In the genomic region with DNA sequence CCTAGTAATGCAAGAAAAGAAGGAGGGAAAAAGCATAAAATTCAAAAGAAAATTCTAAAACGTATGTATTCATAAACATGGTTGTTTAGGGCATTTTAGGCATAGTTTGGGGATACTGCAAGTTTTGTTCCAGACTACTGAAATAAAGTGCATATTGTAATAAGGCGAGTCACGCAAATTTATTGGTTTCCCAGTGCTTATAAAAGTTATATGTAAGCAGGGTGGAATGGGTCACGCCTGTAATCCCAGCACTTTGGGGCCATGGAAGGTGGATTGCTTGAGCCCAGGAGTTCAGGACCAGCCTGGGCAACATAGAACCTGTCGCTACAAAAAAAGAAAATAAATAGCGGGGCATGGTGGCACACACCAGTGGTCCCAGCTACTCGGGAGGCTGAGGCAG, we compare ENCODE assay signal across 19 cellular contexts.
DNase-seq lines count a peak whose midpoint lies in the region; ATAC-seq and TF ChIP-seq lines count a peak whose summit lies in the region.
"Had no signal": no experiment of that assay in that cellular context is flagged by ENCODE, and none has a peak within 500 bp of the region (broad histone marks: within the 10 kb centered on the region; RNA-seq: fewer than 3 reads in every experiment).

No MANE protein-coding gene starts in this region.

- CTCF ChIA-PET in PC-3 (lab: Charles Lee), result no interaction called here

- peak overlapping the region; percentile 33 for H3K27ac ChIP-seq in PC-3 (ENCODE audit: low read length)
- no peak overlapping the region for H3K27ac ChIP-seq in thyroid gland
- H3K27ac ChIP-seq: 22Rv1, BLaER1, C4-2B had no signal

- H4K20me1 ChIP-seq in PC-3 (ENCODE audit: low read length), result no peaks in the 10 kb centered on the region
- H4K20me1 ChIP-seq: BLaER1 had no signal

- H3K4me2 ChIP-seq in PC-3 (ENCODE audit: low read length), result peak overlapping the region; percentile 42; the same call in 1 of the 2 replicates
- H3K4me2 ChIP-seq: BLaER1, GM23338 had no signal

- intact Hi-C loops in PC-3 (cut with micrococcal nuclease), result no loop called here
- intact Hi-C loops in left colon (cut with DNase I, micrococcal nuclease), result no loop called here
- intact Hi-C loops in thyroid gland (cut with DNase I), result no loop called here

- TF ChIP-seq POLR2A in thyroid gland (IDR thresholded peaks at IDR 0.05), result no peak

- H3K36me3 ChIP-seq in PC-3 (ENCODE audit: low read depth, low read length) (no peaks in the 10 kb centered on the region), thyroid gland (no peaks in the 10 kb centered on the region)
- H3K36me3 ChIP-seq: HAP-1 had no signal

- peak; percentile 31 for DNase-seq in EH (ENCODE audit: low read depth)
- DNase-seq in PC-3, result peak; percentile 64
- DNase-seq in left colon, result no peak
- no peak for DNase-seq in thyroid gland
- DNase-seq in NCI-H345 (lab: John Stamatoyannopoulos, UW), result no peak
- DNase-seq: Caco-2; CD4-positive, CD25-positive, alpha-beta regulatory T cell; CD8-positive, alpha-beta T cell; DMS153; DND-41; EL; GDM1 had no signal

- H3K9me3 ChIP-seq in PC-3 (ENCODE audit: low read length) (no peaks in the 10 kb centered on the region), thyroid gland (no peaks in the 10 kb centered on the region)
- H3K9me3 ChIP-seq: Caco-2, HAP-1 had no signal

- no peaks in the 10 kb centered on the region for H3F3A ChIP-seq in PC-3 (ENCODE audit: low read length, unreplicated experiment)

- ATAC-seq in PC-3 (peak; percentile 77), left colon (peak; percentile 70), HG03097 (IDR thresholded peaks at IDR 0.05; ENCODE audit: low FRiP score, unreplicated experiment) (no peak)
- ATAC-seq: CD8-positive, alpha-beta T cell; GM12878; GM23338 had no signal

- no peak overlapping the region for H3K9ac ChIP-seq in PC-3 (ENCODE audit: low read length)
- H3K9ac ChIP-seq: BLaER1 had no signal

- 95 to 97% methylated on average over 7 of the region's 7 CpGs for WGBS in thyroid gland, 2 donors

- no peak overlapping the region for H3K4me3 ChIP-seq in PC-3 (ENCODE audit: low read length)
- no peak overlapping the region for H3K4me3 ChIP-seq in thyroid gland (replicated peaks in 1 of 3)
- H3K4me3 ChIP-seq: BLaER1, GM12878, GM23338, HAP-1 had no signal

- no peak for TF ChIP-seq CTCF in PC-3 (conservative IDR thresholded peaks at IDR 0.05; ENCODE audit: low read depth, low read length)
- no peak for TF ChIP-seq CTCF in thyroid gland (IDR thresholded peaks at IDR 0.05)

- no peaks in the 10 kb centered on the region for H3K79me2 ChIP-seq in PC-3 (ENCODE audit: low read length)

- POLR2A ChIA-PET in PC-3 (lab: Charles Lee; ENCODE audit: unreplicated experiment), result no interaction called here

- peaks cover 12% of the 10 kb centered on the region for H3K4me1 ChIP-seq in PC-3 (ENCODE audit: insufficient read depth, low read length)
- H3K4me1 ChIP-seq in thyroid gland, result peaks cover 0 to 8% of the 10 kb centered on the region in 2 donors
- H3K4me1 ChIP-seq: Caco-2, HAP-1 had no signal

- no peaks in the 10 kb centered on the region for H3K27me3 ChIP-seq in PC-3 (ENCODE audit: low read length)
- H3K27me3 ChIP-seq in thyroid gland, result no peaks in the 10 kb centered on the region
- H3K27me3 ChIP-seq: BLaER1 had no signal

- no TSS peak for BruUV-seq in PC-3 (replicated peaks; lab: Mats Ljungman, UMichigan)

- no peak overlapping the region for H2AFZ ChIP-seq in PC-3 (ENCODE audit: low read length)
- H2AFZ ChIP-seq: GM23338 had no signal

- H3K9me2 ChIP-seq in PC-3 (replicated peaks; ENCODE audit: low read length), result no peaks in the 10 kb centered on the region

Comparison
In these comparisons a context has a peak if more than half of its experiments do, and no peak if none do; other contexts are left out.
1. DNase-seq: peak in EH (single experiment) and PC-3 (single experiment); none in left colon (0 of 2), thyroid gland (0 of 2) and NCI-H345 (single experiment).